Comparison of ENCODE assay signal across 8 cellular contexts in genomic region chr14:106663805-106664410, GRCh38.
DNase-seq lines count a peak whose midpoint lies in the region; ATAC-seq and TF ChIP-seq lines count a peak whose summit lies in the region.
"Not testable (repeated sequence)": the region's sequence is repeated elsewhere in the genome, so short reads cannot be mapped to it uniquely, and the experiment has no call there.

No MANE protein-coding gene starts in this region.

- POLR2A ChIA-PET in HCT116 (lab: Charles Lee) = not testable (repeated sequence)

- peak overlapping the region; percentile 30 for H3K27ac Mint-ChIP-seq in activated naive CD4-positive, alpha-beta T cell treated with anti-CD3 and anti-CD28 coated beads for 36 hours
- H3K27ac Mint-ChIP-seq in stimulated activated naive CD8-positive, alpha-beta T cell treated with anti-CD3 and anti-CD28 coated beads, Interleukin-15, amount 100 ng/mL, for 72 hours = not testable (repeated sequence)

- H3K79me2 ChIP-seq in DOHH2 (ENCODE audit: control insufficient read depth, low read length); HCT116 (ENCODE audit: insufficient read depth, low read length): not testable (repeated sequence)

- ATAC-seq in HCT116 = not testable (repeated sequence)
- peak; percentile 66 for ATAC-seq in stimulated activated naive CD8-positive, alpha-beta T cell treated with anti-CD3 and anti-CD28 coated beads, Interleukin-15, amount 100 ng/mL, for 72 hours

- H3K9me3 Mint-ChIP-seq in activated naive CD4-positive, alpha-beta T cell treated with anti-CD3 and anti-CD28 coated beads for 36 hours; stimulated activated naive CD8-positive, alpha-beta T cell treated with anti-CD3 and anti-CD28 coated beads, Interleukin-15, amount 100 ng/mL, for 72 hours: not testable (repeated sequence)

- H3K9me2 ChIP-seq in DOHH2 (replicated peaks; ENCODE audit: control insufficient read depth, low read length); HCT116 (ENCODE audit: insufficient read depth): not testable (repeated sequence)

- H3K4me2 ChIP-seq in DOHH2 (ENCODE audit: low read length); HCT116 (ENCODE audit: low read length): not testable (repeated sequence)

- H3F3A ChIP-seq in DOHH2 (ENCODE audit: control insufficient read depth, insufficient read depth) = peaks cover 23% of the 10 kb centered on the region

- not testable (repeated sequence) for H4K20me1 ChIP-seq in DOHH2 (ENCODE audit: control insufficient read depth, insufficient read depth, low read depth, low read length); HCT116 (ENCODE audit: insufficient read depth)

- H3K27ac ChIP-seq in DOHH2 (ENCODE audit: low read depth, low read length) = peak overlapping the region; percentile 19; the same call in 1 of the 2 replicates
- H3K27ac ChIP-seq in HCT116 (ENCODE audit: low read depth, low read length); spleen: not testable (repeated sequence)

- H3K27me3 Mint-ChIP-seq in activated naive CD4-positive, alpha-beta T cell treated with anti-CD3 and anti-CD28 coated beads for 36 hours (ENCODE audit: low read depth) = not testable (repeated sequence)
- H3K27me3 Mint-ChIP-seq in stimulated activated naive CD8-positive, alpha-beta T cell treated with anti-CD3 and anti-CD28 coated beads, Interleukin-15, amount 100 ng/mL, for 72 hours = peaks cover 15% of the 10 kb centered on the region

- not testable (repeated sequence) for H3K9ac ChIP-seq in HCT116 (ENCODE audit: low read length)

- H2AFZ ChIP-seq in HCT116 (ENCODE audit: low read depth, low read length, poor library complexity, severe bottlenecking) = not testable (repeated sequence)

- TF ChIP-seq CTCF in DOHH2 (IDR thresholded peaks at IDR 0.05; ENCODE audit: low read depth, low read length, poor library complexity, severe bottlenecking) = peak; percentile 100
- TF ChIP-seq CTCF in HCT116 (IDR thresholded peaks at IDR 0.05 in 2 of 3, conservative IDR thresholded peaks at IDR 0.05 in 1 of 3; ENCODE audit: borderline replicate concordance in 1 of 3, insufficient read depth in 1 of 3, low read depth in 2 of 3, low read length in 2 of 3) = peak; percentile 48 to 91 (median 62)
- TF ChIP-seq CTCF in foreskin fibroblast (IDR thresholded peaks at IDR 0.05; ENCODE audit: low read depth, low read length) = peak; percentile 25
- TF ChIP-seq CTCF in spleen (IDR thresholded peaks at IDR 0.05 in 8 of 11, conservative IDR thresholded peaks at IDR 0.05 in 3 of 11) = peak in 6 of 11 experiments; percentile 43 to 78 (median 64)

- H3K4me3 ChIP-seq in DOHH2 (ENCODE audit: low read length); HCT116 (replicated peaks in 1 of 2; ENCODE audit: low read depth in 1 of 2, low read length in 2 of 2); foreskin fibroblast (ENCODE audit: low read depth in 1 of 2, low read length in 2 of 2); spleen: not testable (repeated sequence)

- not testable (repeated sequence) for H3K27me3 ChIP-seq in DOHH2 (ENCODE audit: control insufficient read depth, low read length); HCT116 (ENCODE audit: insufficient read depth, low read length); spleen (replicated peaks in 1 of 7)

- not testable (repeated sequence) for BruUV-seq in HCT116 (replicated peaks; lab: Mats Ljungman, UMichigan)

- TF ChIP-seq RAD21 in HCT116 (IDR thresholded peaks at IDR 0.05; ENCODE audit: low read depth) = not testable (repeated sequence)

- not testable (repeated sequence) for H3K4me3 Mint-ChIP-seq in activated naive CD4-positive, alpha-beta T cell treated with anti-CD3 and anti-CD28 coated beads for 36 hours; stimulated activated naive CD8-positive, alpha-beta T cell treated with anti-CD3 and anti-CD28 coated beads, Interleukin-15, amount 100 ng/mL, for 72 hours

- peaks cover 24% of the 10 kb centered on the region for H3K4me1 Mint-ChIP-seq in activated naive CD4-positive, alpha-beta T cell treated with anti-CD3 and anti-CD28 coated beads for 36 hours (ENCODE audit: low read depth)
- peaks cover 23% of the 10 kb centered on the region for H3K4me1 Mint-ChIP-seq in stimulated activated naive CD8-positive, alpha-beta T cell treated with anti-CD3 and anti-CD28 coated beads, Interleukin-15, amount 100 ng/mL, for 72 hours

- not testable (repeated sequence) for H3K36me3 Mint-ChIP-seq in activated naive CD4-positive, alpha-beta T cell treated with anti-CD3 and anti-CD28 coated beads for 36 hours (ENCODE audit: low read depth)

- WGBS in spleen, 5 donors = 41 to 60% (median 53%) methylated on average over 12 to 17 of the region's 19 CpGs

- H3K9me3 ChIP-seq in DOHH2 (ENCODE audit: control insufficient read depth, insufficient read depth, low read length) (peaks cover 48% of the 10 kb centered on the region), HCT116 (ENCODE audit: control insufficient read depth in 1 of 2, insufficient read depth in 1 of 2, low read depth in 1 of 2, low read length in 2 of 2) (peaks cover 10 to 12% of the 10 kb centered on the region in 2 experiments; a peak in 2 of 4 replicates)
- not testable (repeated sequence) for H3K9me3 ChIP-seq in spleen

- H3K36me3 ChIP-seq in DOHH2 (ENCODE audit: control insufficient read depth, low read length); HCT116 (ENCODE audit: control insufficient read depth in 1 of 2, insufficient read depth in 2 of 2, low read length in 2 of 2); spleen: not testable (repeated sequence)

- intact Hi-C loops in HCT116 (cut with micrococcal nuclease); spleen (cut with DNase I; ENCODE audit: low total_unique reads): not testable (repeated sequence)
- intact Hi-C loops in activated naive CD4-positive, alpha-beta T cell treated with anti-CD3 and anti-CD28 coated beads for 36 hours (cut with micrococcal nuclease) = loop anchor here (5.0 kb wide), 2 partner anchors 48 to 183 kb away; no protein-coding TSS in a partner anchor

- not testable (repeated sequence) for TF ChIP-seq POLR2A in HCT116 (IDR thresholded peaks at IDR 0.05; ENCODE audit: borderline replicate concordance, extremely low read depth, insufficient read depth, insufficient read length); spleen (IDR thresholded peaks at IDR 0.05)

- DNase-seq in HCT116 (ENCODE audit: low read depth, low spot score); foreskin fibroblast: not testable (repeated sequence)
- DNase-seq in NCI-H146 (lab: John Stamatoyannopoulos, UW) = peak; percentile 52
- DNase-seq in activated CD4-positive, alpha-beta T cell treated with anti-CD3 and anti-CD28 coated beads for 4 hours = peak; percentile 49
- peak; percentile 83 for DNase-seq in activated naive CD4-positive, alpha-beta T cell treated with anti-CD3 and anti-CD28 coated beads for 36 hours
- DNase-seq in spleen = peak; percentile 84
- peak; percentile 87 to 91 for DNase-seq in stimulated activated naive CD8-positive, alpha-beta T cell treated with anti-CD3 and anti-CD28 coated beads, Interleukin-15, amount 100 ng/mL, for 72 hours

- not testable (repeated sequence) for H3K4me1 ChIP-seq in DOHH2 (ENCODE audit: control insufficient read depth, low read length); HCT116 (ENCODE audit: control insufficient read depth in 1 of 2, insufficient read depth in 2 of 2, low read length in 2 of 2); spleen

- RAD21 ChIA-PET in HCT116 (lab: Charles Lee; ENCODE audit: low non-redundant PET in 1 of 2, low total read pairs in 2 of 2, uncharacterized antibody in 2 of 2, unreplicated experiment in 2 of 2) = interaction anchor here in 1 of 2 experiments (0.6 kb wide), 1 partner anchor 103 kb away, joined by 3 read pairs; no protein-coding TSS in a partner anchor

- CTCF ChIA-PET in HCT116 (lab: Charles Lee) = not testable (repeated sequence)
- CTCF ChIA-PET in activated naive CD4-positive, alpha-beta T cell treated with anti-CD3 and anti-CD28 coated beads for 36 hours (lab: Charles Lee) = interaction anchor here (0.6 to 4.6 kb wide), 33 partner anchors 8 to 216 kb away, joined by 3 to 45 read pairs (median 4); no protein-coding TSS in a partner anchor

Comparison
In these comparisons a context has a peak if more than half of its experiments do, and no peak if none do; other contexts are left out.
1. CTCF ChIP-seq: peak in every context shown above with its lines; median percentile 100 in DOHH2; 64 in spleen; 62 in HCT116; 25 in foreskin fibroblast.